In the genomic region with DNA sequence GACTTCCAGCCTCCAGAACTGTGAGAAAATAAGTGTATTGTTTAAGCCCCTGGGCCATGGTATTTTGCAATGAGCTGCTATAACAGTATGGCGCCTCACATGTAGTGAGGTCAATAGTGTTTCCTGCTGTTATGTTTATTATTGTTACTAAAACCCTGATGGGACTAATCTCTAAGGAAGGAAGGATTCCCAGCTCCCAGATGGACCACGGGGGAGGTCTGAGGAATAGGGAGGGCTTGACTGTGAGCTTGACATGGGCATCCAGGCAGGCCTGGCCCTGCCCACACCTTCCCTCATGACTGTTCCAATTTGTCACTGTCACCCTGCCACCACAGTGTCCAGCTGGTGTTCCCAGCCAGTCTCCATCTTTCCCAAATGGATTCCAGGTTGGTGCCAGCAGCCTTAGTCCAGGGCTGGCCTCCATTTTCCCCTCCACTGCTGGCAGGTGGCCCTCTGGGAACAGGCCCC, we compare ENCODE assay signal across 24 cellular contexts. TPM values are rescaled to one million over a fixed set of nuclear protein-coding genes. Genes with fewer than 3 reads are reported as not detected.
DNase-seq lines count a peak whose midpoint lies in the region; ATAC-seq and TF ChIP-seq lines count a peak whose summit lies in the region.
"Had no signal": no experiment of that assay in that cellular context is flagged by ENCODE, and none has a peak within 500 bp of the region (broad histone marks: within the 10 kb centered on the region; RNA-seq: fewer than 3 reads in every experiment).

No MANE protein-coding gene starts in this region.

- H3K9me3 ChIP-seq in HEK293 (ENCODE audit: control insufficient read depth, insufficient read depth, low read depth, low read length) (no peaks in the 10 kb centered on the region), sigmoid colon (peaks cover 0 to 6% (median 5%) of the 10 kb centered on the region in 4 donors), ovary (no peaks in the 10 kb centered on the region)
- H3K9me3 ChIP-seq: testis had no signal

- TF ChIP-seq EP300 in sigmoid colon (IDR thresholded peaks at IDR 0.05): no peak
- TF ChIP-seq EP300 in ovary (IDR thresholded peaks at IDR 0.05): no peak

- no peak overlapping the region for H3K27ac ChIP-seq in HEK293 (ENCODE audit: extremely low read depth, low read depth, low read length)
- H3K27ac ChIP-seq in sigmoid colon: no peak overlapping the region
- no peak overlapping the region for H3K27ac ChIP-seq in ovary
- H3K27ac ChIP-seq: BLaER1 treated with 17β-estradiol and CSF1 and Interleukin-3, amounts not matched to agents 10 nM and 100 nM; body of pancreas; testis; vagina had no signal

- no peaks in the 10 kb centered on the region for H3K36me3 ChIP-seq in HEK293 (ENCODE audit: control insufficient read depth in 2 of 2, insufficient read depth in 1 of 2, low read length in 2 of 2)
- no peaks in the 10 kb centered on the region for H3K36me3 ChIP-seq in sigmoid colon
- no peaks in the 10 kb centered on the region for H3K36me3 ChIP-seq in ovary
- H3K36me3 ChIP-seq: BLaER1 treated with 17β-estradiol and CSF1 and Interleukin-3, amounts not matched to agents 10 nM and 100 nM; vagina had no signal

- intact Hi-C loops in sigmoid colon (cut with DNase I): no loop called here
- intact Hi-C loops in ovary (cut with DNase I): no loop called here

- H3K4me1 ChIP-seq in HEK293 (ENCODE audit: control insufficient read depth, insufficient read depth, low read length) (no peaks in the 10 kb centered on the region), sigmoid colon (peaks cover 0 to 19% (median 17%) of the 10 kb centered on the region in 4 donors), ovary (ENCODE audit: insufficient read depth) (no peaks in the 10 kb centered on the region)
- H3K4me1 ChIP-seq: BLaER1 treated with 17β-estradiol and CSF1 and Interleukin-3, amounts not matched to agents 10 nM and 100 nM; body of pancreas; testis had no signal

- in situ Hi-C loops in astrocyte of the spinal cord (cut with HindIII; ENCODE audit: low sequenced_read_pairs): no loop called here

- WGBS in sigmoid colon, 2 donors: 83 to 90% methylated on average over 2 of the region's 2 CpGs
- WGBS in ovary, 3 donors: 66 to 71% (median 70%) methylated on average over 2 of the region's 2 CpGs

- H3K4me3 ChIP-seq in HEK293 (ENCODE audit: low read depth, low read length) (no peak overlapping the region), astrocyte of the spinal cord (ENCODE audit: low read depth, low read length) (no peak overlapping the region), sigmoid colon (no peak overlapping the region), ovary (no peak overlapping the region)
- H3K4me3 ChIP-seq: BLaER1 treated with 17β-estradiol and CSF1 and Interleukin-3, amounts not matched to agents 10 nM and 100 nM; body of pancreas; testis; vagina had no signal

- DNase-seq in astrocyte of the spinal cord (ENCODE audit: low read depth, low spot score): peak; percentile 79
- DNase-seq in iPS-NIHi7 (ENCODE audit: extremely low spot score): peak; percentile 6
- peak; percentile 50 for DNase-seq in sigmoid colon
- DNase-seq in ovary: no peak
- DNase-seq in omental fat pad (ENCODE audit: low spot score): no peak
- DNase-seq: activated B cell treated with CpG ODN at 0.5 μM for 24 hours; activated CD4-positive, alpha-beta T cell treated with anti-CD3 and anti-CD28 coated beads, Interleukin-2, amount 50 U/mL, for 48 hours; activated effector memory CD4-positive, alpha-beta T cell treated with anti-CD3 and anti-CD28 coated beads, Interleukin-2, amount 50 U/mL, for 16 hours; body of pancreas; DND-41; kidney glomerular epithelial cell; MM.1S; NCI-H1417; NCI-H2107; NCI-H446 treated with DMSO at 0.1 percent for 48 hours; stimulated activated CD4-positive, alpha-beta T cell treated with anti-CD3 and anti-CD28 coated beads, Interleukin-4, amount 100 ng/mL, for 4 hours; stimulated activated naive CD4-positive, alpha-beta T cell; testis had no signal

- TF ChIP-seq CTCF in HEK293 (tag by site-specific recombination; IDR thresholded peaks at IDR 0.05) (no peak), astrocyte of the spinal cord (IDR thresholded peaks at IDR 0.05; ENCODE audit: low read depth, low read length) (no peak), sigmoid colon (IDR thresholded peaks at IDR 0.05) (no peak), ovary (IDR thresholded peaks at IDR 0.05) (no peak), omental fat pad (IDR thresholded peaks at IDR 0.05) (no peak)

- no peaks in the 10 kb centered on the region for H3K27me3 ChIP-seq in sigmoid colon
- H3K27me3 ChIP-seq in ovary: no peaks in the 10 kb centered on the region
- H3K27me3 ChIP-seq: BLaER1 treated with 17β-estradiol and CSF1 and Interleukin-3, amounts not matched to agents 10 nM and 100 nM; body of pancreas; testis; vagina had no signal

- TF ChIP-seq POLR2A in sigmoid colon (IDR thresholded peaks at IDR 0.05) (no peak), ovary (IDR thresholded peaks at IDR 0.05) (no peak)

- POLR2A ChIA-PET in HEK293 (lab: Yijun Ruan, JAX): no interaction called here

- CTCF ChIA-PET in HEK293 (lab: Yijun Ruan, JAX): interaction anchor here (1.7 kb wide), 1 partner anchor 37 kb away, joined by 4 read pairs; no protein-coding TSS in a partner anchor

- ATAC-seq in HG02763 (IDR thresholded peaks at IDR 0.05; ENCODE audit: unreplicated experiment): no peak
- ATAC-seq in HG02571 (IDR thresholded peaks at IDR 0.05; ENCODE audit: unreplicated experiment): no peak
- no peak for ATAC-seq in omental fat pad (ENCODE audit: low FRiP score)
- ATAC-seq: body of pancreas, HCT116 had no signal

TF ChIP-seq in HEK293, 187 proteins besides CTCF, POLR2A, EP300 and RAD21:
- TF ChIP-seq REPIN1 (tag by site-specific recombination; IDR thresholded peaks at IDR 0.05; ENCODE audit: low read depth): no peak
- TF ChIP-seq ZIC2 (tag by site-specific recombination; IDR thresholded peaks at IDR 0.05): peak; percentile 96
- no peak for TF ChIP-seq KLF10 (tag by site-specific recombination; IDR thresholded peaks at IDR 0.05)
- no peak for TF ChIP-seq ZFP41 (tag by site-specific recombination; IDR thresholded peaks at IDR 0.05; ENCODE audit: borderline replicate concordance)
- no peak for TF ChIP-seq ZNF610 (tag by site-specific recombination; IDR thresholded peaks at IDR 0.05; ENCODE audit: borderline replicate concordance)
TF ChIP-seq in HEK293: peak in this region for 1.

RNA-seq across cellular contexts. Expression of a gene that starts 14.5 kb away (rescaled TPM):
- total RNA-seq in sigmoid colon (10 to 100 TPM; 28.9 to 59.5 (median 42.1) TPM), ovary (100 to 1,000 TPM in 1 of 7 donors, 10 to 100 TPM in 6; 58.1 to 107 (median 85.9) TPM), omental fat pad (10 to 100 TPM; 34.5 to 62.3 (median 37.9) TPM)
- polyA plus RNA-seq in sigmoid colon (10 to 100 TPM in 2 of 3 donors, 1 to 10 TPM in 1; 5.1 to 27.6 (median 19.8) TPM), ovary (10 to 100 TPM; 58.5 to 70.6 TPM)

Comparison
In these comparisons a context has a peak if more than half of its experiments do, and no peak if none do; other contexts are left out.
1. DNase-seq: peak in astrocyte of the spinal cord (single experiment), iPS-NIHi7 (single experiment) and sigmoid colon (single experiment); none in ovary (0 of 5) and omental fat pad (single experiment).